14 cellular contexts compared by ENCODE assay signal in the genomic region with DNA sequence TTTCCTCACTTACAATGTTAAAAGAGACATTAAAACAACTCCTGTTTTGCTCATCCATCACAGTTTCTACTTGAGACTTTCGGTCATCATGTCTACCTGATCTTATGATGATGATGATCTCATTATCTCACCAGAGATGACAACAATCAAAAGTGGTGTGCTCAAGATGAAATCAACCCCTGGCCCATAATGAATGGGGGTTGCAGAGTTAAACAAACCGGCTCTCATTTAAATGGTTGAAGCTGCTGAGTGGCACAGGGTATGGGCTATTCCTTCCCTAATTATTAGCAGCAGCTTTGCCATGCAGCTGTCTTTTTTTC. TPM values are rescaled to one million over a fixed set of nuclear protein-coding genes. Genes with fewer than 3 reads are reported as not detected.
A peak's percentile ranks its signal among the peaks of the same experiment; 100 is the strongest.
DNase-seq lines count a peak whose midpoint lies in the region; ATAC-seq and TF ChIP-seq lines count a peak whose summit lies in the region.
"Had no signal": no experiment of that assay in that cellular context is flagged by ENCODE, and none has a peak within 500 bp of the region (broad histone marks: within the 10 kb centered on the region; RNA-seq: fewer than 3 reads in every experiment).

No MANE protein-coding gene starts in this region.

- H3K27ac ChIP-seq in RWPE2 (ENCODE audit: poor library complexity, severe bottlenecking), result peak overlapping the region; percentile 97
- H3K27ac ChIP-seq in body of pancreas, result no peak overlapping the region
- H3K27ac ChIP-seq: psoas muscle, upper lobe of right lung had no signal

- peaks cover 75% of the 10 kb centered on the region for H3K4me1 Mint-ChIP-seq in activated naive CD4-positive, alpha-beta T cell treated with anti-CD3 and anti-CD28 coated beads for 36 hours (ENCODE audit: low read depth)
- H3K4me1 Mint-ChIP-seq in stimulated activated naive CD8-positive, alpha-beta T cell treated with anti-CD3 and anti-CD28 coated beads, Interleukin-15, amount 100 ng/mL, for 72 hours, result peaks cover 92% of the 10 kb centered on the region

- intact Hi-C loops in activated naive CD4-positive, alpha-beta T cell treated with anti-CD3 and anti-CD28 coated beads for 36 hours (cut with micrococcal nuclease), result loop anchor here (1.0 to 5.0 kb wide), 6 partner anchors 9 to 320 kb away; no protein-coding TSS in a partner anchor
- intact Hi-C loops in body of pancreas (cut with DNase I), result no loop called here

- H3K4me3 ChIP-seq in RWPE2 (ENCODE audit: severe bottlenecking) (no peak overlapping the region), body of pancreas (no peak overlapping the region)
- H3K4me3 ChIP-seq: GM12878, psoas muscle, upper lobe of right lung had no signal

- no peak overlapping the region for H3K4me3 Mint-ChIP-seq in activated naive CD4-positive, alpha-beta T cell treated with anti-CD3 and anti-CD28 coated beads for 36 hours
- H3K4me3 Mint-ChIP-seq in stimulated activated naive CD8-positive, alpha-beta T cell treated with anti-CD3 and anti-CD28 coated beads, Interleukin-15, amount 100 ng/mL, for 72 hours, result peak overlapping the region; percentile 21 to 55

- H3K27me3 ChIP-seq in RWPE2 (ENCODE audit: insufficient read depth, poor library complexity, severe bottlenecking), result no peaks in the 10 kb centered on the region
- H3K27me3 ChIP-seq in body of pancreas, result no peaks in the 10 kb centered on the region
- H3K27me3 ChIP-seq: upper lobe of right lung had no signal

- no peak for TF ChIP-seq POLR2A in body of pancreas (IDR thresholded peaks at IDR 0.05)

- CTCF ChIA-PET in activated naive CD4-positive, alpha-beta T cell treated with anti-CD3 and anti-CD28 coated beads for 36 hours (lab: Charles Lee), result interaction anchor here (0.5 to 5.4 kb wide), 9 partner anchors 8 to 527 kb away, joined by 3 to 22 read pairs (median 3); no protein-coding TSS in a partner anchor

- H3K36me3 ChIP-seq in RWPE2 (ENCODE audit: low read depth), result no peaks in the 10 kb centered on the region
- H3K36me3 ChIP-seq in body of pancreas (replicated peaks in 1 of 2; ENCODE audit: insufficient read depth in 1 of 2, low read depth in 2 of 2), result no peaks in the 10 kb centered on the region
- H3K36me3 ChIP-seq: upper lobe of right lung had no signal

- ATAC-seq in RWPE2 (ENCODE audit: low read depth) (no peak), body of pancreas (no peak), HG03175 (IDR thresholded peaks at IDR 0.05; ENCODE audit: unreplicated experiment) (no peak)
- peak; percentile 66 for ATAC-seq in stimulated activated naive CD8-positive, alpha-beta T cell treated with anti-CD3 and anti-CD28 coated beads, Interleukin-15, amount 100 ng/mL, for 72 hours
- ATAC-seq: GM12878 had no signal

- no peaks in the 10 kb centered on the region for H3K9me3 Mint-ChIP-seq in activated naive CD4-positive, alpha-beta T cell treated with anti-CD3 and anti-CD28 coated beads for 36 hours
- H3K9me3 Mint-ChIP-seq in stimulated activated naive CD8-positive, alpha-beta T cell treated with anti-CD3 and anti-CD28 coated beads, Interleukin-15, amount 100 ng/mL, for 72 hours, result no peaks in the 10 kb centered on the region

- H3K27ac Mint-ChIP-seq in activated naive CD4-positive, alpha-beta T cell treated with anti-CD3 and anti-CD28 coated beads for 36 hours, result peak overlapping the region; percentile 75
- H3K27ac Mint-ChIP-seq in stimulated activated naive CD8-positive, alpha-beta T cell treated with anti-CD3 and anti-CD28 coated beads, Interleukin-15, amount 100 ng/mL, for 72 hours, result peak overlapping the region; percentile 89 to 92

- H3K36me3 Mint-ChIP-seq in activated naive CD4-positive, alpha-beta T cell treated with anti-CD3 and anti-CD28 coated beads for 36 hours (ENCODE audit: low read depth), result peaks cover 41% of the 10 kb centered on the region

- DNase-seq in activated naive CD4-positive, alpha-beta T cell treated with anti-CD3 and anti-CD28 coated beads for 36 hours, result no peak
- DNase-seq in activated naive CD4-positive, alpha-beta T cell treated with anti-CD3 and anti-CD28 coated beads, Interleukin-2, amount 50 U/mL, for 16 hours, result no peak
- DNase-seq in RWPE2 (ENCODE audit: low spot score) (no peak), body of pancreas (no peak), EL (no peak)
- peak; percentile 25 for DNase-seq in central memory CD4-positive, alpha-beta T cell
- DNase-seq in stimulated activated naive CD8-positive, alpha-beta T cell treated with anti-CD3 and anti-CD28 coated beads, Interleukin-15, amount 100 ng/mL, for 72 hours, result peak in 1 of 2 donors; percentile 38
- DNase-seq: left cardiac atrium, psoas muscle, upper lobe of right lung had no signal

- no peaks in the 10 kb centered on the region for H3K27me3 Mint-ChIP-seq in activated naive CD4-positive, alpha-beta T cell treated with anti-CD3 and anti-CD28 coated beads for 36 hours (ENCODE audit: low read depth)
- H3K27me3 Mint-ChIP-seq in stimulated activated naive CD8-positive, alpha-beta T cell treated with anti-CD3 and anti-CD28 coated beads, Interleukin-15, amount 100 ng/mL, for 72 hours, result no peaks in the 10 kb centered on the region

- H3K4me1 ChIP-seq in RWPE2 (ENCODE audit: insufficient read depth, poor library complexity, severe bottlenecking), result peaks cover 41% of the 10 kb centered on the region
- H3K4me1 ChIP-seq in body of pancreas, result no peaks in the 10 kb centered on the region
- H3K4me1 ChIP-seq: upper lobe of right lung had no signal

- no peak for TF ChIP-seq CTCF in RWPE2 (IDR thresholded peaks at IDR 0.05; ENCODE audit: poor library complexity, severe bottlenecking)
- TF ChIP-seq CTCF in body of pancreas (IDR thresholded peaks at IDR 0.05), result no peak

- 73 to 80% methylated on average over 2 of the region's 2 CpGs for WGBS in body of pancreas, 2 donors

- no peaks in the 10 kb centered on the region for H3K9me3 ChIP-seq in RWPE2 (ENCODE audit: severe bottlenecking)
- H3K9me3 ChIP-seq in body of pancreas, result no peaks in the 10 kb centered on the region
- H3K9me3 ChIP-seq: psoas muscle, upper lobe of right lung had no signal

RNA-seq across cellular contexts. Expression of a gene that starts 58.1 kb away (rescaled TPM):
- not detected for total RNA-seq in activated naive CD4-positive, alpha-beta T cell treated with anti-CD3 and anti-CD28 coated beads for 36 hours
- total RNA-seq in body of pancreas, result not detected
- total RNA-seq: esophagus mucosa, GM12878, left cardiac atrium, myocyte, psoas muscle, upper lobe of right lung had no signal
